Comparison of ENCODE assay signal across 8 cellular contexts in genomic region chr22:44697423-44698179, GRCh38. TPM values are rescaled to one million over a fixed set of nuclear protein-coding genes. Genes with fewer than 3 reads are reported as not detected.
DNase-seq lines count a peak whose midpoint lies in the region; ATAC-seq, FAIRE-seq and TF ChIP-seq lines count a peak whose summit lies in the region.

No MANE protein-coding gene starts in this region.

- H3K4me3 Mint-ChIP-seq in natural killer cell, result peak overlapping the region; percentile 40
- no peak overlapping the region for H3K4me3 Mint-ChIP-seq in stimulated activated memory B cell treated with anti-CD40 and anti-IgM and Interleukin-4, amounts not matched to agents 10 μg/mL and 1 μg/mL and 100 μg/mL, for 72 hours

- no peaks in the 10 kb centered on the region for H4K20me1 ChIP-seq in OCI-LY3 (ENCODE audit: insufficient read depth, low read length)

- POLR2A ChIA-PET in AG04449 (lab: Yijun Ruan, JAX), result no interaction called here

- no peaks in the 10 kb centered on the region for H3K36me3 Mint-ChIP-seq in natural killer cell
- no peaks in the 10 kb centered on the region for H3K36me3 Mint-ChIP-seq in stimulated activated memory B cell treated with anti-CD40 and anti-IgM and Interleukin-4, amounts not matched to agents 10 μg/mL and 1 μg/mL and 100 μg/mL, for 72 hours

- DNase-seq in AG04449 (ENCODE audit: low read depth, low spot score) (no peak), GM19239 (ENCODE audit: insufficient read length, low spot score) (peak; percentile 91), activated T-cell treated with anti-CD3 and anti-CD28 coated beads for 1 hour (ENCODE audit: low read depth) (peak; percentile 88), epithelial cell of proximal tubule (ENCODE audit: low read depth) (no peak), natural killer cell (peak; percentile 88), NCI-H1105 (lab: John Stamatoyannopoulos, UW) (no peak)

- no peaks in the 10 kb centered on the region for H3K9me3 Mint-ChIP-seq in natural killer cell
- H3K9me3 Mint-ChIP-seq in stimulated activated memory B cell treated with anti-CD40 and anti-IgM and Interleukin-4, amounts not matched to agents 10 μg/mL and 1 μg/mL and 100 μg/mL, for 72 hours, result no peaks in the 10 kb centered on the region

- H3K9ac ChIP-seq in OCI-LY3 (ENCODE audit: low read length), result no peak overlapping the region

- H3K9me3 ChIP-seq in OCI-LY3 (ENCODE audit: insufficient read depth, low read length), result no peaks in the 10 kb centered on the region

- 0 out of 2 replicates have a peak, but pooled peaks cover 2% of the 10 kb centered on the region for H3K4me1 ChIP-seq in OCI-LY3 (ENCODE audit: low read length)

- H3K79me2 ChIP-seq in OCI-LY3 (ENCODE audit: low read length), result no peaks in the 10 kb centered on the region

- intact Hi-C loops in natural killer cell (cut with micrococcal nuclease), result loop anchor here (1.0 to 5.0 kb wide), 3 partner anchors 13 to 400 kb away; no protein-coding TSS in a partner anchor

- H3K36me3 ChIP-seq in OCI-LY3 (replicated peaks; ENCODE audit: low read depth, low read length), result no peaks in the 10 kb centered on the region

- H3K27me3 Mint-ChIP-seq in natural killer cell (ENCODE audit: low read depth in 2 of 2), result no peaks in the 10 kb centered on the region
- no peaks in the 10 kb centered on the region for H3K27me3 Mint-ChIP-seq in stimulated activated memory B cell treated with anti-CD40 and anti-IgM and Interleukin-4, amounts not matched to agents 10 μg/mL and 1 μg/mL and 100 μg/mL, for 72 hours

- peak overlapping the region; percentile 57 for H3K4me2 ChIP-seq in OCI-LY3 (ENCODE audit: low read length)

- H3K27me3 ChIP-seq in OCI-LY3 (ENCODE audit: low read depth, low read length), result peaks cover 45% of the 10 kb centered on the region

- H3K27ac Mint-ChIP-seq in natural killer cell, result peak overlapping the region; percentile 72 to 89
- H3K27ac Mint-ChIP-seq in stimulated activated memory B cell treated with anti-CD40 and anti-IgM and Interleukin-4, amounts not matched to agents 10 μg/mL and 1 μg/mL and 100 μg/mL, for 72 hours, result no peak overlapping the region

- CTCF ChIA-PET in AG04449 (lab: Yijun Ruan, JAX), result interaction anchor here (0.6 to 21.0 kb wide), 12 partner anchors 11 to 399 kb away, joined by 3 to 470 read pairs (median 7); no protein-coding TSS in a partner anchor

- TF ChIP-seq CTCF in AG04449 (IDR thresholded peaks at IDR 0.05; ENCODE audit: insufficient read depth, low read length, missing control alignments) (peak; percentile 98), OCI-LY3 (IDR thresholded peaks at IDR 0.05; ENCODE audit: low read depth, low read length) (peak; percentile 95), epithelial cell of proximal tubule (conservative IDR thresholded peaks at IDR 0.05; ENCODE audit: low read depth, low read length) (peak; percentile 94), natural killer cell (IDR thresholded peaks at IDR 0.05) (peak; percentile 98)

- FAIRE-seq in GM19239 (lab: Jason Lieb, UNC), result peak; percentile 78

- H3K4me1 Mint-ChIP-seq in natural killer cell, result peaks cover 32 to 52% of the 10 kb centered on the region in 2 donors
- peaks cover 14% of the 10 kb centered on the region for H3K4me1 Mint-ChIP-seq in stimulated activated memory B cell treated with anti-CD40 and anti-IgM and Interleukin-4, amounts not matched to agents 10 μg/mL and 1 μg/mL and 100 μg/mL, for 72 hours

- H3K27ac ChIP-seq in OCI-LY3 (ENCODE audit: low read length), result no peak overlapping the region

- ATAC-seq in natural killer cell, result peak; percentile 37 to 61 (median 42)
- ATAC-seq in stimulated activated memory B cell treated with anti-CD40 and anti-IgM and Interleukin-4, amounts not matched to agents 10 μg/mL and 1 μg/mL and 100 μg/mL, for 72 hours, result peak; percentile 65

- H2AFZ ChIP-seq in OCI-LY3 (ENCODE audit: low read depth, low read length), result peak overlapping the region; percentile 13; the same call in 1 of the 2 replicates

- no peak overlapping the region for H3K4me3 ChIP-seq in AG04449 (ENCODE audit: low read depth, low read length)
- peak overlapping the region; percentile 44 for H3K4me3 ChIP-seq in OCI-LY3 (ENCODE audit: low read length)
- no peak overlapping the region for H3K4me3 ChIP-seq in epithelial cell of proximal tubule (ENCODE audit: low read depth, low read length)

RNA-seq across cellular contexts. Expression of gene PRR5, which starts 4.4 kb away (rescaled TPM):
- 9.1 and 12.9 TPM in 2 replicates for total RNA-seq in epithelial cell of proximal tubule
- 100 to 1,000 TPM in 1 of 3 donors, 10 to 100 TPM in 2; 92.6 to 133 (median 93.4) TPM for total RNA-seq in natural killer cell

RNA-seq across cellular contexts. Expression of gene ARHGAP8, which starts 54.8 kb away (rescaled TPM):
- 18.9 and 38.1 TPM in 2 replicates for total RNA-seq in epithelial cell of proximal tubule
- 10 to 100 TPM; 23.6 to 32.6 (median 26.5) TPM for total RNA-seq in natural killer cell

Comparison
In these comparisons a context has a peak if more than half of its experiments do, and no peak if none do; other contexts are left out.
1. DNase-seq: peak in GM19239 (single experiment), activated T-cell treated with anti-CD3 and anti-CD28 coated beads for 1 hour (single experiment) and natural killer cell (single experiment); none in AG04449 (single experiment), epithelial cell of proximal tubule (single experiment) and NCI-H1105 (single experiment).
2. Peak in every context shown above with its lines, with median percentiles within 50 percentile points of each other: CTCF ChIP-seq.